Comparison of ENCODE assay signal across 1 cellular context in genomic region chr9:2727966-2728613, GRCh38.
TF ChIP-seq lines count a peak whose summit lies in the region.

No MANE protein-coding gene starts in this region.

TF ChIP-seq in HEK293, 187 proteins besides CTCF, POLR2A, EP300 and RAD21 (continued from another document and continues in another):
- peak; percentile 62; the same call in 1 of the 2 replicates for TF ChIP-seq ZBTB44 (tag by site-specific recombination; IDR thresholded peaks at IDR 0.05)
- TF ChIP-seq ZNF664 (tag by site-specific recombination; IDR thresholded peaks at IDR 0.05): peak; percentile 49; the same call in 1 of the 2 replicates
- peak; percentile 66; the same call in 1 of the 2 replicates for TF ChIP-seq SCRT1 (tag by site-specific recombination; IDR thresholded peaks at IDR 0.05; ENCODE audit: borderline replicate concordance)
- 0 out of 2 replicates have a peak, but pooled peaks have one; percentile 26 for TF ChIP-seq ZNF366 (tag by site-specific recombination; conservative IDR thresholded peaks at IDR 0.05)
- TF ChIP-seq ZNF426 (tag by site-specific recombination; IDR thresholded peaks at IDR 0.05): no peak
- TF ChIP-seq ZNF580 (tag by site-specific recombination; IDR thresholded peaks at IDR 0.05): 0 out of 2 replicates have a peak, but pooled peaks have one; percentile 52
- no peak for TF ChIP-seq HOXC10 (CRISPR knock-in tag; IDR thresholded peaks at IDR 0.05)
- no peak for TF ChIP-seq ZBTB21 (tag by site-specific recombination; IDR thresholded peaks at IDR 0.05)
- TF ChIP-seq IKZF3 (tag by site-specific recombination; IDR thresholded peaks at IDR 0.05): no peak
- no peak for TF ChIP-seq ZFP69B (tag by site-specific recombination; IDR thresholded peaks at IDR 0.05)
- TF ChIP-seq TSHZ1 (tag by site-specific recombination; IDR thresholded peaks at IDR 0.05; ENCODE audit: borderline replicate concordance): peak; percentile 44; the same call in 1 of the 2 replicates
- TF ChIP-seq ZBTB1 (tag by site-specific recombination; IDR thresholded peaks at IDR 0.05): 0 out of 2 replicates have a peak, but pooled peaks have one; percentile 61
- TF ChIP-seq ZNF514 (tag by site-specific recombination; IDR thresholded peaks at IDR 0.05): no peak
- TF ChIP-seq ZNF223 (tag by site-specific recombination; IDR thresholded peaks at IDR 0.05): no peak
- TF ChIP-seq PRDM10 (tag by site-specific recombination; IDR thresholded peaks at IDR 0.05): no peak
- TF ChIP-seq ZNF324 (tag by site-specific recombination; IDR thresholded peaks at IDR 0.05): no peak
- no peak for TF ChIP-seq ZNF133 (tag by site-specific recombination; IDR thresholded peaks at IDR 0.05)
- TF ChIP-seq HOXA7 (CRISPR knock-in tag; IDR thresholded peaks at IDR 0.05; ENCODE audit: borderline replicate concordance): no peak
- TF ChIP-seq ZNF350 (tag by site-specific recombination; IDR thresholded peaks at IDR 0.05): no peak
- no peak for TF ChIP-seq YY1 (tag by site-specific recombination; IDR thresholded peaks at IDR 0.05)
- TF ChIP-seq ZNF391 (tag by site-specific recombination; IDR thresholded peaks at IDR 0.05; ENCODE audit: borderline replicate concordance, low read depth): peak; percentile 73; the same call in 1 of the 2 replicates
- peak; percentile 73; the same call in 1 of the 2 replicates for TF ChIP-seq ZNF24 (tag by site-specific recombination; IDR thresholded peaks at IDR 0.05)
- peak; percentile 19; the same call in 1 of the 2 replicates for TF ChIP-seq TRIM28 (IDR thresholded peaks at IDR 0.05; ENCODE audit: borderline replicate concordance, low read length)
- no peak for TF ChIP-seq ZNF701 (tag by site-specific recombination; IDR thresholded peaks at IDR 0.05)
- peak; percentile 54; the same call in 1 of the 2 replicates for TF ChIP-seq SCRT2 (tag by site-specific recombination; IDR thresholded peaks at IDR 0.05)
- no peak for TF ChIP-seq ZNF624 (tag by site-specific recombination; IDR thresholded peaks at IDR 0.05)
- no peak for TF ChIP-seq ZNF791 (tag by site-specific recombination; IDR thresholded peaks at IDR 0.05)
- TF ChIP-seq ZNF157 (tag by site-specific recombination; IDR thresholded peaks at IDR 0.05): no peak
- TF ChIP-seq ZNF776 (tag by site-specific recombination; IDR thresholded peaks at IDR 0.05; ENCODE audit: borderline replicate concordance): no peak
- peak; percentile 60 for TF ChIP-seq FEZF1 (tag by site-specific recombination; IDR thresholded peaks at IDR 0.05)
- TF ChIP-seq ATF2 (tag by site-specific recombination; IDR thresholded peaks at IDR 0.05; ENCODE audit: low read depth): peak; percentile 72
- no peak for TF ChIP-seq ZNF335 (tag by site-specific recombination; conservative IDR thresholded peaks at IDR 0.05)
- TF ChIP-seq ZNF362 (tag by site-specific recombination; IDR thresholded peaks at IDR 0.05): no peak
- TF ChIP-seq ZNF600 (tag by site-specific recombination; IDR thresholded peaks at IDR 0.05): no peak
- TF ChIP-seq ZNF155 (tag by site-specific recombination; IDR thresholded peaks at IDR 0.05): no peak
- TF ChIP-seq ZNF174 (tag by site-specific recombination; IDR thresholded peaks at IDR 0.05): no peak
- peak; percentile 91 for TF ChIP-seq INSM2 (tag by site-specific recombination; IDR thresholded peaks at IDR 0.05)
- no peak for TF ChIP-seq ZNF76 (tag by site-specific recombination; IDR thresholded peaks at IDR 0.05; ENCODE audit: borderline replicate concordance, low read depth)
- peak; percentile 22; the same call in 1 of the 2 replicates for TF ChIP-seq ZSCAN23 (tag by site-specific recombination; IDR thresholded peaks at IDR 0.05)
- TF ChIP-seq ELK4 (IDR thresholded peaks at IDR 0.05; ENCODE audit: borderline replicate concordance, low read depth, low read length): no peak
- TF ChIP-seq OSR2 (tag by site-specific recombination; IDR thresholded peaks at IDR 0.05): peak; percentile 84
- no peak for TF ChIP-seq ZNF169 (tag by site-specific recombination; IDR thresholded peaks at IDR 0.05)
- no peak for TF ChIP-seq TCF7L2 (IDR thresholded peaks at IDR 0.05; ENCODE audit: borderline replicate concordance, low read depth, low read length)
- no peak for TF ChIP-seq ZNF610 (tag by site-specific recombination; IDR thresholded peaks at IDR 0.05; ENCODE audit: borderline replicate concordance)
